In the genomic region with DNA sequence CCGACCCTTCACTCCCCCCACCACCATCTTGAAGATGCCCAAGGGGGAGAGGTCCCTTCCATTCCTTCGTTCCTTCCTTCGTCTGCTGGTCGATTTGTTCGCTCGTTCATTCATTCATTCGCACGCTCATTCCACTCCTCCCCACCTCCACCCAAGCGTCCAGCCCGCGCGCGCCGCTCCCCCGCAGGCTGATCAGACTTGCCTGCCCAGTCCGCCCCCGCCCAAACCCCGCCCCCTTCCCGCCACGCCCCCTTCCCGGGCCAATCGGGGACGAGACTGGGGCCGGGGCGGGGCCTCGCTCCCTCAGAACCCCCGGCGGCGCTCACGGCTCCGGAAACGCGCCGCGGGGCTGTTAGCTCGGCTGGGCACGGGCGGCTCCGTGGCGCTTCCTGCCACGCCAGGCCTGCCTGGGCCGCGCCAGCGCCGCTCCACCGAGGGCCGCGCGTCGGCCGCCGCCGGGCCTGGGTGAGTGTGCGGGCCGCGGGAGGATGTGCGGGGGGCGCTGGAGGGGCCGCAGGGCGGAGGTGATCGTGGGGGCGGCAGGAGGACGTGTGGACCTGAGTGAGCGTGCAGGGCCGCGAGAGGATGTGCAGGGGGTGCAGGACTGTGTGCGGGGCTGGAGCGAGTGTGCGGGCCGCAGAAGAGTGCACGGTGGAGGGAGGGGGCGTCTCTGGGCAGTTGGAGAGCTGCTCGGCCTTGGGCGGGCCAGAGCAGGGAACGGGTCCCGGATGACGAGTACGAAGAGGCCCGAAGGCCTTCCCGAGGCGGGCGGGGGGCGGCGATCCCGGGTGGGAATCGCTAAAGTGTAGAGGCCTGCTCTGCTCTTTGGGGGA, we compare ENCODE assay signal across 8 cellular contexts. TPM values are rescaled to one million over a fixed set of nuclear protein-coding genes. Genes with fewer than 3 reads are reported as not detected.
DNase-seq lines count a peak whose midpoint lies in the region; ATAC-seq and TF ChIP-seq lines count a peak whose summit lies in the region.

A gene with protein sequence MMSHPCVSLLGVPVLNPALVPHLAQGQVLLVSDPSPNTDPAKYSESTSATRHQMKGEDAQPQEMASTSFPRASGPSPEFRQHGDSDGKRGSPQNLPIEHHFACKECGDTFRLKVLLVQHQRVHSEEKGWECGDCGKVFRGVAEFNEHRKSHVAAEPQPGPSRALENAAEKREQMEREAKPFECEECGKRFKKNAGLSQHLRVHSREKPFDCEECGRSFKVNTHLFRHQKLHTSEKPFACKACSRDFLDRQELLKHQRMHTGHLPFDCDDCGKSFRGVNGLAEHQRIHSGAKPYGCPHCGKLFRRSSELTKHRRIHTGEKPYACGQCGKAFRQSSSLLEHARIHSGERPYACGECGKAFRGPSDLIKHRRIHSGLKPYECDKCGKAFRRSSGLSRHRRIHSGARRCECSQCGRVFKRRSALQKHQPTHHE (plus strand): TSS at position 333 of the 833 bp plus-strand sequence. CDS start 2,527 bp downstream, outside the sequence.

- CTCF ChIA-PET in activated CD8-positive, alpha-beta T cell treated with anti-CD3 and anti-CD28 coated beads for 36 hours (lab: Charles Lee) = no interaction called here

- peak within 1 kb of the TSS; percentile 59 to 70 for H3K9ac ChIP-seq in duodenal mucosa (ENCODE audit: low read depth in 1 of 2, low read length in 2 of 2)

- peak within 1 kb of the TSS; percentile 87 to 94 for H3K4me3 Mint-ChIP-seq in CD14-positive monocyte
- peak within 1 kb of the TSS; percentile 80 for H3K4me3 Mint-ChIP-seq in activated CD8-positive, alpha-beta T cell treated with anti-CD3 and anti-CD28 coated beads for 36 hours

- peak within 1 kb of the TSS in 4 of 7 donors; percentile 63 to 89 (median 70) for H3K27ac Mint-ChIP-seq in CD14-positive monocyte
- H3K27ac Mint-ChIP-seq in activated CD8-positive, alpha-beta T cell treated with anti-CD3 and anti-CD28 coated beads for 36 hours = peak within 1 kb of the TSS; percentile 85

- no peaks in the 10 kb centered on the region for H3K9me3 ChIP-seq in duodenal mucosa (ENCODE audit: control insufficient read depth in 1 of 2, low read length in 2 of 2)

- H3K4me3 ChIP-seq in duodenal mucosa (ENCODE audit: low read depth in 1 of 2, low read length in 2 of 2) = peak within 1 kb of the TSS; percentile 60 to 72

- DNase-seq in CD14-positive monocyte (ENCODE audit: low spot score) = peak; percentile 59
- DNase-seq in NCI-H774 (lab: John Stamatoyannopoulos, UW) = peak; percentile 83
- DNase-seq in activated CD8-positive, alpha-beta T cell treated with anti-CD3 and anti-CD28 coated beads for 36 hours = peak; percentile 79
- peak; percentile 73 to 86 for DNase-seq in lung microvascular endothelial cell (ENCODE audit: low read depth in 2 of 2)
- DNase-seq in stimulated activated CD4-positive, alpha-beta T cell treated with anti-CD3 and anti-CD28 coated beads, TNF-alpha, amount 100 ng/mL, for 1 hour (ENCODE audit: low read depth in 3 of 3, low spot score in 1 of 3) = peak; percentile 49 to 71 (median 70)

- POLR2A ChIA-PET in activated CD8-positive, alpha-beta T cell treated with anti-CD3 and anti-CD28 coated beads for 36 hours (lab: Charles Lee) = no interaction called here

- intact Hi-C loops in CD14-positive monocyte (cut with micrococcal nuclease) = loop anchor here in 1 of 2 donors (10.0 kb wide), 1 partner anchor 261 kb away; a partner anchor contains a TSS
- intact Hi-C loops in activated CD8-positive, alpha-beta T cell treated with anti-CD3 and anti-CD28 coated beads for 36 hours (cut with micrococcal nuclease) = no loop called here

- H3K27me3 Mint-ChIP-seq in CD14-positive monocyte (ENCODE audit: low read depth in 3 of 3) = peaks cover 2 to 15% (median 4%) of the 10 kb centered on the region in 3 donors
- H3K27me3 Mint-ChIP-seq in activated CD8-positive, alpha-beta T cell treated with anti-CD3 and anti-CD28 coated beads for 36 hours = no peaks in the 10 kb centered on the region

- peaks cover 0 to 12% (median 3%) of the 10 kb centered on the region in 7 donors for H3K9me3 Mint-ChIP-seq in CD14-positive monocyte
- no peaks in the 10 kb centered on the region for H3K9me3 Mint-ChIP-seq in activated CD8-positive, alpha-beta T cell treated with anti-CD3 and anti-CD28 coated beads for 36 hours

- H3K4me1 Mint-ChIP-seq in CD14-positive monocyte = peaks cover 13% of the 10 kb centered on the region
- peaks cover 33% of the 10 kb centered on the region for H3K4me1 Mint-ChIP-seq in activated CD8-positive, alpha-beta T cell treated with anti-CD3 and anti-CD28 coated beads for 36 hours (ENCODE audit: low read depth)

- peaks cover 0 to 3% of the 10 kb centered on the region in 2 donors for H3K27me3 ChIP-seq in duodenal mucosa (ENCODE audit: control insufficient read depth in 1 of 2, insufficient read depth in 2 of 2, low read length in 2 of 2)

- no peak for TF ChIP-seq CTCF in CD14-positive monocyte (IDR thresholded peaks at IDR 0.05)
- TF ChIP-seq CTCF in activated CD8-positive, alpha-beta T cell treated with anti-CD3 and anti-CD28 coated beads for 36 hours (IDR thresholded peaks at IDR 0.05) = no peak

- no peak within 1 kb of the TSS for H3K27ac ChIP-seq in duodenal mucosa (ENCODE audit: low read depth, low read length)

- H3K4me1 ChIP-seq in duodenal mucosa (ENCODE audit: control insufficient read depth in 1 of 2, insufficient read depth in 2 of 2, low read length in 2 of 2) = no peaks in the 10 kb centered on the region

- H3K36me3 Mint-ChIP-seq in CD14-positive monocyte = peaks cover 9 to 20% of the 10 kb centered on the region in 2 donors
- peaks cover 30% of the 10 kb centered on the region for H3K36me3 Mint-ChIP-seq in activated CD8-positive, alpha-beta T cell treated with anti-CD3 and anti-CD28 coated beads for 36 hours (ENCODE audit: low read depth)

- ATAC-seq in GM19328 (IDR thresholded peaks at IDR 0.05; ENCODE audit: unreplicated experiment) (peak; percentile 89), HG03460 (IDR thresholded peaks at IDR 0.05; ENCODE audit: unreplicated experiment) (peak; percentile 92)
- peak; percentile 95 for ATAC-seq in activated CD8-positive, alpha-beta T cell treated with anti-CD3 and anti-CD28 coated beads for 36 hours

- peaks cover 0 to 6% of the 10 kb centered on the region in 2 donors for H3K36me3 ChIP-seq in duodenal mucosa (ENCODE audit: control insufficient read depth in 1 of 2, insufficient read depth in 2 of 2, low read length in 2 of 2)

RNA-seq across cellular contexts. Expression of the gene that starts here (rescaled TPM):
- 1 to 10 TPM; 1.0 to 2.1 TPM for polyA plus RNA-seq in CD14-positive monocyte
- 10 to 100 TPM; 14.2 to 14.7 TPM for total RNA-seq in activated CD8-positive, alpha-beta T cell treated with anti-CD3 and anti-CD28 coated beads for 36 hours
- 3.1 and 4.4 TPM in 2 replicates for total RNA-seq in lung microvascular endothelial cell
